ENCODE assay signal across 9 cellular contexts in the genomic region with DNA sequence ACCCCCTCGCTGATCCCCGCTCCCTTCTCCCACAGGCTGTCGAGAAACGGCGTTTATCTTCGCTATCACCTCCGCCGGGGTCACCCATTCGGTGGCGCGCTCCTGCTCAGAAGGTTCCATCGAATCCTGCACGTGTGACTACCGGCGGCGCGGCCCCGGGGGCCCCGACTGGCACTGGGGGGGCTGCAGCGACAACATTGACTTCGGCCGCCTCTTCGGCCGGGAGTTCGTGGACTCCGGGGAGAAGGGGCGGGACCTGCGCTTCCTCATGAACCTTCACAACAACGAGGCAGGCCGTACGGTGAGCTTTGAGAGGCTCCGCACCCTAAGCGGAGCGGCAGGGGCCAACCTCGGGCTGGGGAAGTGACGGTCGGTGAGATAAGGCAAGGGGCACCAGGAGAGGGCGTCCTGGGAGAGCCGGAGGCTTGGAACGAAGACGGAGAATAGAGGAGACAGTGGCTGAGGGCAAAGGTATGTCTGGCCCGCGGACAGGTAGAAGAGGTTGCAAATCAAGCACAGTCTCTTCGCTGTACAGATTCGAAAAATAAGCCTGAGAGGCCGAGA. TPM values are rescaled to one million over a fixed set of nuclear protein-coding genes. Genes with fewer than 3 reads are reported as not detected.
DNase-seq lines count a peak whose midpoint lies in the region; ATAC-seq and TF ChIP-seq lines count a peak whose summit lies in the region.
"Had no signal": no experiment of that assay in that cellular context is flagged by ENCODE, and none has a peak within 500 bp of the region (broad histone marks: within the 10 kb centered on the region; RNA-seq: fewer than 3 reads in every experiment).

No MANE protein-coding gene starts in this region.

- TF ChIP-seq POLR2A in lower leg skin (IDR thresholded peaks at IDR 0.05), result no peak

- H3K27me3 Mint-ChIP-seq in activated CD4-positive, alpha-beta T cell treated with anti-CD3 and anti-CD28 coated beads, Interleukin-2, amount 10 ng/mL, durations not matched to agents 24 days and 14 days, result peaks cover 87% of the 10 kb centered on the region

- H3K9me3 Mint-ChIP-seq in activated CD4-positive, alpha-beta T cell treated with anti-CD3 and anti-CD28 coated beads, Interleukin-2, amount 10 ng/mL, durations not matched to agents 24 days and 14 days, result no peaks in the 10 kb centered on the region

- no peak overlapping the region for H3K4me3 ChIP-seq in lower leg skin (ENCODE audit: low read depth, poor library complexity, severe bottlenecking)

- H3K4me1 Mint-ChIP-seq in activated CD4-positive, alpha-beta T cell treated with anti-CD3 and anti-CD28 coated beads, Interleukin-2, amount 10 ng/mL, durations not matched to agents 24 days and 14 days, result peaks cover 55% of the 10 kb centered on the region

- intact Hi-C loops in activated CD4-positive, alpha-beta T cell treated with anti-CD3 and anti-CD28 coated beads, Interleukin-2, amount 10 ng/mL, durations not matched to agents 24 days and 14 days (cut with micrococcal nuclease), result loop anchor here (1.0 to 5.0 kb wide), 3 partner anchors 9 to 978 kb away; a partner anchor contains a TSS
- intact Hi-C loops in left ventricle myocardium superior (cut with micrococcal nuclease), result loop anchor here (10.0 kb wide), 1 partner anchor 46 kb away; no protein-coding TSS in a partner anchor
- intact Hi-C loops in lower leg skin (cut with DNase I; ENCODE audit: low total_unique reads), result no loop called here

- ATAC-seq in left ventricle myocardium superior, result peak; percentile 4

- DNase-seq in NCI-H146 (lab: John Stamatoyannopoulos, UW), result peak; percentile 41
- DNase-seq in NCI-H146 treated with DMSO at 0.1 percent for 48 hours (lab: John Stamatoyannopoulos, UW; ENCODE audit: unreplicated experiment), result no peak
- DNase-seq in activated CD4-positive, alpha-beta T cell treated with anti-CD3 and anti-CD28 coated beads, Interleukin-2, amount 10 ng/mL, durations not matched to agents 24 days and 14 days, result peak; percentile 77
- DNase-seq in left ventricle myocardium superior, result no peak
- peak; percentile 24 for DNase-seq in stimulated activated CD4-positive, alpha-beta T cell treated with anti-CD3 and anti-CD28 coated beads, Interleukin-4, amount 100 ng/mL, for 24 hours
- DNase-seq in OCI-M1 (lab: John Stamatoyannopoulos, UW), result no peak
- DNase-seq in GOT3 (lab: John Stamatoyannopoulos, UW), result no peak
- no peak for DNase-seq in lower leg skin (ENCODE audit: low spot score in 2 of 2)

- TF ChIP-seq CTCF in lower leg skin (IDR thresholded peaks at IDR 0.05), result no peak

- H3K4me3 Mint-ChIP-seq in activated CD4-positive, alpha-beta T cell treated with anti-CD3 and anti-CD28 coated beads, Interleukin-2, amount 10 ng/mL, durations not matched to agents 24 days and 14 days, result peak overlapping the region; percentile 73

- peak overlapping the region; percentile 21 for H3K27ac Mint-ChIP-seq in activated CD4-positive, alpha-beta T cell treated with anti-CD3 and anti-CD28 coated beads, Interleukin-2, amount 10 ng/mL, durations not matched to agents 24 days and 14 days

- peaks cover 2% of the 10 kb centered on the region for H3K36me3 Mint-ChIP-seq in activated CD4-positive, alpha-beta T cell treated with anti-CD3 and anti-CD28 coated beads, Interleukin-2, amount 10 ng/mL, durations not matched to agents 24 days and 14 days (ENCODE audit: low read depth)

- WGBS in lower leg skin, 2 donors, result 1 to 3% methylated on average over 23 to 42 of the region's 46 CpGs

RNA-seq across cellular contexts. Expression of a gene that starts 2.3 kb away (rescaled TPM):
- total RNA-seq in activated CD4-positive, alpha-beta T cell treated with anti-CD3 and anti-CD28 coated beads, Interleukin-2, amount 10 ng/mL, durations not matched to agents 24 days and 14 days, result not detected in 2 replicates
- total RNA-seq in left ventricle myocardium superior (not detected), lower leg skin (not detected)
- total RNA-seq: T-helper 1 cell treated with Interleukin-12 subunit alpha and Interleukin-12 subunit beta and Interleukin-4 antibody, amounts not matched to agents 30 ng/mL and 1 ng/mL, for 36 hours had no signal

RNA-seq across cellular contexts. Expression of a gene that starts 8.9 kb away (rescaled TPM):
- total RNA-seq in activated CD4-positive, alpha-beta T cell treated with anti-CD3 and anti-CD28 coated beads, Interleukin-2, amount 10 ng/mL, durations not matched to agents 24 days and 14 days, result 0.19 and 0.21 TPM in 2 replicates
- 0.17 TPM for total RNA-seq in left ventricle myocardium superior
- total RNA-seq in lower leg skin, result 1 to 10 TPM in 3 of 4 donors, under 1 TPM in 1; 0.30 to 7.2 (median 2.0) TPM

RNA-seq across cellular contexts. Expression of a gene that starts 18.7 kb away (rescaled TPM):
- 1.4 and 1.5 TPM in 2 replicates for total RNA-seq in activated CD4-positive, alpha-beta T cell treated with anti-CD3 and anti-CD28 coated beads, Interleukin-2, amount 10 ng/mL, durations not matched to agents 24 days and 14 days
- total RNA-seq in left ventricle myocardium superior, result 0.77 TPM
- total RNA-seq in lower leg skin, result under 1 TPM in 3 of 4 donors, not detected in 1; 0.05 to 0.29 (median 0.13) TPM

RNA-seq across cellular contexts. Expression of a gene that starts 23.2 kb away (rescaled TPM):
- 109 and 112 TPM in 2 replicates for total RNA-seq in activated CD4-positive, alpha-beta T cell treated with anti-CD3 and anti-CD28 coated beads, Interleukin-2, amount 10 ng/mL, durations not matched to agents 24 days and 14 days
- total RNA-seq in left ventricle myocardium superior, result 44.8 TPM
- 10 to 100 TPM; 65.1 to 89.3 (median 80.1) TPM for total RNA-seq in lower leg skin

RNA-seq across cellular contexts. Expression of a gene that starts 38.1 kb away (rescaled TPM):
- 75.3 and 89.8 TPM in 2 replicates for total RNA-seq in activated CD4-positive, alpha-beta T cell treated with anti-CD3 and anti-CD28 coated beads, Interleukin-2, amount 10 ng/mL, durations not matched to agents 24 days and 14 days
- total RNA-seq in left ventricle myocardium superior, result 78.1 TPM
- total RNA-seq in lower leg skin, result 10 to 100 TPM; 30.3 to 57.8 (median 49.2) TPM

Comparison
In these comparisons a context has a peak if more than half of its experiments do, and no peak if none do; other contexts are left out.
1. DNase-seq: peak in NCI-H146 (single experiment), activated CD4-positive, alpha-beta T cell treated with anti-CD3 and anti-CD28 coated beads, Interleukin-2, amount 10 ng/mL, durations not matched to agents 24 days and 14 days (single experiment) and stimulated activated CD4-positive, alpha-beta T cell treated with anti-CD3 and anti-CD28 coated beads, Interleukin-4, amount 100 ng/mL, for 24 hours (single experiment); none in NCI-H146 treated with DMSO at 0.1 percent for 48 hours (single experiment), left ventricle myocardium superior (single experiment), OCI-M1 (single experiment), GOT3 (single experiment) and lower leg skin (0 of 2).